Comparison of ENCODE assay signal across 10 cellular contexts in genomic region chr2:36695746-36696415, GRCh38. TPM values are rescaled to one million over a fixed set of nuclear protein-coding genes. Genes with fewer than 3 reads are reported as not detected.
DNase-seq lines count a peak whose midpoint lies in the region; FAIRE-seq and TF ChIP-seq lines count a peak whose summit lies in the region.
"Had no signal": no experiment of that assay in that cellular context is flagged by ENCODE, and none has a peak within 500 bp of the region (broad histone marks: within the 10 kb centered on the region; RNA-seq: fewer than 3 reads in every experiment).

No MANE protein-coding gene starts in this region.

- no peak overlapping the region for H2BK12ac ChIP-seq in H1 (ENCODE audit: low read depth, low read length)

- DNase-seq in EH (ENCODE audit: low read depth), result peak; percentile 81
- DNase-seq in MG63, result peak; percentile 73
- DNase-seq in H1 (ENCODE audit: low read depth in 1 of 2, low spot score in 2 of 2), result no peak
- DNase-seq in neural progenitor cell (ENCODE audit: low spot score), result no peak
- no peak for DNase-seq in iPS-NIHi11 (ENCODE audit: low spot score)
- no peak for DNase-seq in amygdala (lab: John Stamatoyannopoulos, UW)
- DNase-seq in hippocampal formation (lab: John Stamatoyannopoulos, UW), result no peak
- DNase-seq in LoVo (ENCODE audit: low spot score), result no peak
- DNase-seq: nucleus accumbens had no signal

- no peak overlapping the region for H3K27ac Mint-ChIP-seq in neural progenitor cell

- H2BK20ac ChIP-seq in H1 (ENCODE audit: low read length), result no peak overlapping the region

- H3K36me3 ChIP-seq in MG63, result no peaks in the 10 kb centered on the region
- H3K36me3 ChIP-seq in H1 (ENCODE audit: control insufficient read depth in 2 of 4, insufficient read depth in 4 of 4, low read length in 3 of 4), result no peaks in the 10 kb centered on the region
- H3K36me3 ChIP-seq in neural progenitor cell, result no peaks in the 10 kb centered on the region

- H3K4me1 ChIP-seq in H1 (replicated peaks in 1 of 4; ENCODE audit: control insufficient read depth in 3 of 4, insufficient read depth in 4 of 4, low read length in 3 of 4), result no peaks in the 10 kb centered on the region
- no peaks in the 10 kb centered on the region for H3K4me1 ChIP-seq in neural progenitor cell

- H3F3A ChIP-seq in neural progenitor cell (ENCODE audit: low read depth), result no peaks in the 10 kb centered on the region

- no peak overlapping the region for H4K8ac ChIP-seq in H1 (ENCODE audit: extremely low read depth, insufficient read depth, low read length)

- no peak overlapping the region for H2BK120ac ChIP-seq in H1 (replicated peaks; ENCODE audit: low read depth, low read length)

- no peaks in the 10 kb centered on the region for H3K79me2 ChIP-seq in H1 (ENCODE audit: control insufficient read depth in 1 of 2, insufficient read depth in 2 of 2, low read length in 2 of 2)
- no peaks in the 10 kb centered on the region for H3K79me2 ChIP-seq in neural progenitor cell (ENCODE audit: low read depth)

- no peaks in the 10 kb centered on the region for H3K9me3 ChIP-seq in MG63
- H3K9me3 ChIP-seq in H1 (ENCODE audit: insufficient read depth in 2 of 2, low read depth in 1 of 2, low read length in 1 of 2), result no peaks in the 10 kb centered on the region
- H3K9me3 ChIP-seq in neural progenitor cell (ENCODE audit: low read depth), result no peaks in the 10 kb centered on the region

- no peak for FAIRE-seq in H1 (lab: Jason Lieb, UNC)

- no peak overlapping the region for H3K18ac ChIP-seq in H1 (ENCODE audit: extremely low read depth, low read length)

- H3K4me3 Mint-ChIP-seq in neural progenitor cell, result no peak overlapping the region
- H3K4me3 Mint-ChIP-seq: central memory CD8-positive, alpha-beta T cell had no signal

- H3K27ac ChIP-seq in H1 (ENCODE audit: low read depth, low read length), result no peak overlapping the region
- H3K27ac ChIP-seq in neural progenitor cell, result no peak overlapping the region

- no peak for TF ChIP-seq POLR2A in H1 (IDR thresholded peaks at IDR 0.05; ENCODE audit: control extremely low read depth in 1 of 2, low read depth in 2 of 2, low read length in 2 of 2)

- no peak overlapping the region for H4K5ac ChIP-seq in H1 (ENCODE audit: insufficient read length, low read depth, low read length)

- H2AFZ ChIP-seq in H1 (ENCODE audit: low read length) (no peak overlapping the region), neural progenitor cell (replicated peaks) (no peak overlapping the region)

- H2AK5ac ChIP-seq in H1 (ENCODE audit: low read depth, low read length), result no peak overlapping the region

- H3K4ac ChIP-seq in H1 (replicated peaks; ENCODE audit: insufficient read length, low read depth, low read length), result no peak overlapping the region

- H3K14ac ChIP-seq in H1 (ENCODE audit: insufficient read length), result no peak overlapping the region

- CTCF ChIA-PET in H1 (lab: Charles Lee; ENCODE audit: partially characterized antibody), result interaction anchor here (0.6 to 10.4 kb wide), 6 partner anchors 28 to 573 kb away, joined by 3 to 84 read pairs (median 3); no protein-coding TSS in a partner anchor

- H3K4me3 ChIP-seq in MG63 (peak overlapping the region; percentile 41), H1 (ENCODE audit: extremely low read depth in 1 of 4, insufficient read depth in 2 of 4, low read depth in 3 of 4, low read length in 4 of 4) (no peak overlapping the region), neural progenitor cell (no peak overlapping the region)

- no peaks in the 10 kb centered on the region for H3K79me1 ChIP-seq in H1 (ENCODE audit: low read depth, low read length)

- no peaks in the 10 kb centered on the region for H3K36me3 Mint-ChIP-seq in neural progenitor cell

- no peak overlapping the region for H4K91ac ChIP-seq in H1 (replicated peaks; ENCODE audit: insufficient read length, low read length)

- H3K9ac ChIP-seq in H1 (replicated peaks in 1 of 4; ENCODE audit: extremely low read depth in 1 of 4, low read depth in 3 of 4, low read length in 3 of 4) (no peak overlapping the region), neural progenitor cell (no peak overlapping the region)

- no peaks in the 10 kb centered on the region for H3K9me3 Mint-ChIP-seq in neural progenitor cell
- H3K9me3 Mint-ChIP-seq: central memory CD8-positive, alpha-beta T cell had no signal

- H2BK15ac ChIP-seq in H1 (ENCODE audit: low read length), result no peak overlapping the region

- no peak overlapping the region for H3K23ac ChIP-seq in H1 (ENCODE audit: insufficient read length)

- no peak overlapping the region for H2BK5ac ChIP-seq in H1 (ENCODE audit: low read depth, low read length)

- no peaks in the 10 kb centered on the region for H3K27me3 ChIP-seq in MG63
- H3K27me3 ChIP-seq in H1 (replicated peaks in 1 of 4; ENCODE audit: control insufficient read depth in 3 of 4, extremely low read depth in 1 of 4, insufficient read depth in 3 of 4, low read length in 3 of 4), result no peaks in the 10 kb centered on the region
- no peaks in the 10 kb centered on the region for H3K27me3 ChIP-seq in neural progenitor cell

- H3K4me1 Mint-ChIP-seq in neural progenitor cell, result peaks cover 10% of the 10 kb centered on the region
- H3K4me1 Mint-ChIP-seq: central memory CD8-positive, alpha-beta T cell had no signal

- H3K56ac ChIP-seq in H1 (replicated peaks; ENCODE audit: insufficient read length, low read depth, low read length), result no peak overlapping the region

- 85% methylated on average over 7 of the region's 7 CpGs; no CpG with 5 or more reads in 1 of the 2 experiments for WGBS in H1 (ENCODE audit: extremely low coverage in 1 of 2, insufficient coverage in 1 of 2, insufficient read length in 1 of 2, insufficient replicate concordance in 2 of 2, low coverage in 1 of 2, low lambda C conversion rate in 2 of 2, missing lambda C conversion rate in 1 of 2), 2 experiments

- peak; percentile 35 to 52 (median 45) for TF ChIP-seq CTCF in H1 (IDR thresholded peaks at IDR 0.05; ENCODE audit: control extremely low read depth in 1 of 3, insufficient read depth in 1 of 3, low read depth in 1 of 3, low read length in 3 of 3)
- TF ChIP-seq CTCF in neural progenitor cell (IDR thresholded peaks at IDR 0.05), result peak; percentile 9

- H3K4me2 ChIP-seq in H1 (ENCODE audit: insufficient read depth in 1 of 2, low read depth in 2 of 2, low read length in 2 of 2) (no peak overlapping the region), neural progenitor cell (no peak overlapping the region)

- TF ChIP-seq EP300 in H1 (IDR thresholded peaks at IDR 0.05; ENCODE audit: borderline replicate concordance in 1 of 2, low read depth in 2 of 2, low read length in 2 of 2), result no peak

- peaks cover 5% of the 10 kb centered on the region for H3K27me3 Mint-ChIP-seq in neural progenitor cell (ENCODE audit: insufficient read depth, low read depth)
- H3K27me3 Mint-ChIP-seq: central memory CD8-positive, alpha-beta T cell had no signal

- POLR2A ChIA-PET in H1 (lab: Charles Lee; ENCODE audit: partially characterized antibody), result interaction anchor here (1.2 kb wide), 1 partner anchor 75 kb away, joined by 3 read pairs; no protein-coding TSS in a partner anchor

- no peaks in the 10 kb centered on the region for H4K20me1 ChIP-seq in H1 (replicated peaks in 1 of 2; ENCODE audit: control insufficient read depth in 1 of 2, insufficient read depth in 2 of 2, low read length in 2 of 2)
- H4K20me1 ChIP-seq in neural progenitor cell (ENCODE audit: low read depth), result no peaks in the 10 kb centered on the region

- TF ChIP-seq RAD21 in H1 (IDR thresholded peaks at IDR 0.05 in 1 of 2, conservative IDR thresholded peaks at IDR 0.05 in 1 of 2; ENCODE audit: low read depth in 2 of 2, low read length in 2 of 2), result peak; percentile 51 to 63; a peak in 3 of 4 replicates

- no peaks in the 10 kb centered on the region; the same call in 1 of the 2 replicates for H3K23me2 ChIP-seq in H1 (ENCODE audit: low read depth, low read length)

TF ChIP-seq in H1, 55 proteins besides CTCF, POLR2A, EP300 and RAD21 (continues in another document):
- no peak for TF ChIP-seq FOSL1 (IDR thresholded peaks at IDR 0.05; ENCODE audit: insufficient read depth, low read depth, low read length)
- no peak for TF ChIP-seq TEAD4 (IDR thresholded peaks at IDR 0.05; ENCODE audit: low read depth, low read length)
- no peak for TF ChIP-seq YY1 (IDR thresholded peaks at IDR 0.05; ENCODE audit: low read depth, low read length)
- TF ChIP-seq RBBP5 (IDR thresholded peaks at IDR 0.05; ENCODE audit: borderline replicate concordance, low read depth, low read length), result no peak
- no peak for TF ChIP-seq RNF2 (IDR thresholded peaks at IDR 0.05; ENCODE audit: borderline replicate concordance, low read depth, low read length, missing control alignments, poor library complexity, severe bottlenecking)
- no peak for TF ChIP-seq TBP (IDR thresholded peaks at IDR 0.05; ENCODE audit: low read depth, low read length)
- no peak for TF ChIP-seq ATF3 (IDR thresholded peaks at IDR 0.05; ENCODE audit: insufficient read depth, low read depth, low read length)
- TF ChIP-seq HDAC2 (IDR thresholded peaks at IDR 0.05; ENCODE audit: borderline replicate concordance in 1 of 2, low read depth in 2 of 2, low read length in 2 of 2), result no peak
- TF ChIP-seq KDM1A (IDR thresholded peaks at IDR 0.05; ENCODE audit: borderline replicate concordance, low read length), result no peak
- TF ChIP-seq PHF8 (conservative IDR thresholded peaks at IDR 0.05; ENCODE audit: low read depth, low read length), result no peak
- TF ChIP-seq RFX5 (IDR thresholded peaks at IDR 0.05; ENCODE audit: borderline replicate concordance, low read depth, low read length), result no peak
- TF ChIP-seq SIX5 (IDR thresholded peaks at IDR 0.05; ENCODE audit: low read depth, low read length), result no peak
- no peak for TF ChIP-seq GABPA (IDR thresholded peaks at IDR 0.05; ENCODE audit: borderline replicate concordance, insufficient read depth, low read length)
- TF ChIP-seq BCL11A (IDR thresholded peaks at IDR 0.05; ENCODE audit: low read depth in 2 of 2, low read length in 2 of 2), result no peak

RNA-seq across cellular contexts. Expression of gene VIT, which starts 0.6 kb away (rescaled TPM):
- total RNA-seq in MG63 (2014; rRNA removed; shearing (Covaris generic); ENCODE audit: low replicate concordance), result 7.9 and 9.3 TPM in 2 replicates
- not detected in 2 replicates for total RNA-seq in H1 (2021; fragmentation: NEBNext Ultra II Directional; extraction: Animal tissue kit (Norgen Biotek cat#: 25700))
- polyA plus RNA-seq in H1 (2011; rRNA removed), result 0.03 TPM in 1 of 2 replicates, not detected in the other
- not detected for polyA plus RNA-seq in H1 (2011; cell fraction: cytosol; rRNA removed)
- not detected for polyA plus RNA-seq in H1 (2011; cell fraction: nucleus; rRNA removed)
- not detected in 4 replicates for polyA plus RNA-seq in H1 (2012, experiment 1 of 2)
- polyA plus RNA-seq in H1 (2012, experiment 2 of 2), result not detected
- polyA plus RNA-seq in H1 (2013, experiment 1 of 2), result 0.08 TPM
- 0.11 TPM for polyA plus RNA-seq in H1 (2013, experiment 2 of 2)
- polyA minus RNA-seq in H1 (2011; rRNA and poly(A)+ RNA removed), result not detected in 2 replicates
- polyA minus RNA-seq in H1 (2011; cell fraction: cytosol; rRNA and poly(A)+ RNA removed), result not detected
- polyA minus RNA-seq in H1 (2011; cell fraction: nucleus; rRNA and poly(A)+ RNA removed), result not detected
- total RNA-seq in neural progenitor cell (ENCODE audit: low replicate concordance), result not detected in 2 replicates

Comparison
In these comparisons a context has a peak if more than half of its experiments do, and no peak if none do; other contexts are left out.
1. DNase-seq: peak in EH (single experiment) and MG63 (single experiment); none in H1 (0 of 2), neural progenitor cell (single experiment), iPS-NIHi11 (single experiment), amygdala (0 of 56), hippocampal formation (0 of 2) and LoVo (single experiment).